ENCODE assay signal across 10 cellular contexts in the genomic region with DNA sequence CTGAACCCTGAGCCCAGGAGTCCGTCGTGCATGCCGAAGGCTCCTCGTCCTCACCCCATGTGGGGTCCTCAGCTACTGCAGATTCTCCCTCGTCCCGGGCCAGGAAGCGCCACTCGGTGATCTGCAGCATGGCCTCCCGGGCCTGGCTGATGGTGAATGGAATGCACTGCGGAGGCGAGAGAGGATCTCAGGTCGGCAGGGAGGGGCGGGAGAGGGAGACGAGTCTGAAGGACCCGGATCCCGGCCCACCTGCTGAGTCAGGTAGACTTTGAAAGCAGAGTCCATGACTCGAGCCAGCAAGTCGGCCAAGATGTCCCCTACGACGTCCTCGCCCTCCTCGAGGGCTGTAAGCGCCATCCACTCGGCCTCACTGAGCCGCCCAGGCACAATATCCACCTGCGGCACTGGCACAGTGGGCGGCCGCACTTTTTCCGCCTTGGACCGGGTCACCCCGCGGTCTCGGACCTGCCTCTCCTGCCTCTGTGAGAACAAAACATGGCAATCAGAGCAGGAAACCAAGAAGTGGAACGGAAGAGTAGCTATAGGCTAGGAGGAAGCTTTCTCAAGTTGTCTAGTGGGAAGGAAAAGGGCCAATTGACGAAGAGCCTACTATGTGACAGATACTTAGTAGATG. TPM values are rescaled to one million over a fixed set of nuclear protein-coding genes. Genes with fewer than 3 reads are reported as not detected.
DNase-seq lines count a peak whose midpoint lies in the region; ATAC-seq, FAIRE-seq and TF ChIP-seq lines count a peak whose summit lies in the region.
"Had no signal": no experiment of that assay in that cellular context is flagged by ENCODE, and none has a peak within 500 bp of the region (broad histone marks: within the 10 kb centered on the region; RNA-seq: fewer than 3 reads in every experiment).

No MANE protein-coding gene starts in this region.

- TF ChIP-seq POLR2A in HepG2 (IDR thresholded peaks at IDR 0.05; ENCODE audit: insufficient read depth in 1 of 2, low read depth in 2 of 2, low read length in 2 of 2) = no peak

- no peaks in the 10 kb centered on the region for H3K9me3 ChIP-seq in HepG2 (ENCODE audit: low read length)
- no peaks in the 10 kb centered on the region for H3K9me3 ChIP-seq in thoracic aorta

- no peaks in the 10 kb centered on the region for H3K79me2 ChIP-seq in HepG2 (ENCODE audit: insufficient read depth, low read length)

- peak overlapping the region; percentile 69 for H3K4me3 Mint-ChIP-seq in activated CD4-positive, alpha-beta T cell treated with anti-CD3 and anti-CD28 coated beads, Interleukin-2, amount 10 ng/mL, durations not matched to agents 7 days and 5 days

- no peak overlapping the region for H3K27ac ChIP-seq in HepG2 (ENCODE audit: extremely low read length, insufficient read depth, low read length)
- H3K27ac ChIP-seq in thoracic aorta = no peak overlapping the region

- peaks cover 36% of the 10 kb centered on the region for H3K4me1 ChIP-seq in HepG2 (ENCODE audit: insufficient read depth, low read length)
- H3K4me1 ChIP-seq in thoracic aorta (ENCODE audit: control insufficient read depth in 1 of 2, low read depth in 2 of 2) = peaks cover 3 to 30% of the 10 kb centered on the region in 2 donors

- no peaks in the 10 kb centered on the region for H3K36me3 Mint-ChIP-seq in activated CD4-positive, alpha-beta T cell treated with anti-CD3 and anti-CD28 coated beads, Interleukin-2, amount 10 ng/mL, durations not matched to agents 7 days and 5 days (ENCODE audit: low read depth)

- CTCF ChIA-PET in activated CD4-positive, alpha-beta T cell treated with anti-CD3 and anti-CD28 coated beads, Interleukin-2, amount 10 ng/mL, durations not matched to agents 7 days and 5 days (lab: Charles Lee) = interaction anchor here (1.4 kb wide), 1 partner anchor 24 kb away, joined by 3 read pairs; no protein-coding TSS in a partner anchor
- CTCF ChIA-PET in HepG2 (lab: Yijun Ruan, JAX; ENCODE audit: low intra/inter-chr PET ratio, low total read pairs) = no interaction called here

- FAIRE-seq in HepG2 (lab: Jason Lieb, UNC) = no peak

- H3K9ac ChIP-seq in HepG2 (ENCODE audit: insufficient read depth, low read depth, low read length) = no peak overlapping the region

- no peaks in the 10 kb centered on the region for H3K36me3 ChIP-seq in HepG2 (replicated peaks in 1 of 2; ENCODE audit: control insufficient read depth in 1 of 2, insufficient read depth in 2 of 2, low read length in 2 of 2)
- no peaks in the 10 kb centered on the region for H3K36me3 ChIP-seq in thoracic aorta

- no peaks in the 10 kb centered on the region for H4K20me1 ChIP-seq in HepG2 (ENCODE audit: insufficient read depth, low read length)

- H3K27me3 ChIP-seq in HepG2 (ENCODE audit: control insufficient read depth in 1 of 2, insufficient read depth in 2 of 2, low read length in 2 of 2) (peaks cover 0 to 10% of the 10 kb centered on the region in 2 experiments; a peak in 3 of 5 replicates), thoracic aorta (replicated peaks; ENCODE audit: insufficient read depth) (no peaks in the 10 kb centered on the region)

- BruUV-seq in HepG2 (replicated peaks; lab: Mats Ljungman, UMichigan) = no TSS peak

- TF ChIP-seq CTCF in astrocyte of the cerebellum (IDR thresholded peaks at IDR 0.05; ENCODE audit: low read depth, low read length, missing control alignments) (no peak), HepG2 (CRISPR knock-in tag; IDR thresholded peaks at IDR 0.05) (no peak), thoracic aorta (IDR thresholded peaks at IDR 0.05) (no peak)

- H3K27ac Mint-ChIP-seq in activated CD4-positive, alpha-beta T cell treated with anti-CD3 and anti-CD28 coated beads, Interleukin-2, amount 10 ng/mL, durations not matched to agents 7 days and 5 days = peak overlapping the region; percentile 84

- TF ChIP-seq EP300 in HepG2 (IDR thresholded peaks at IDR 0.05; ENCODE audit: low read depth in 2 of 2, low read length in 2 of 2) (no peak), HepG2 (CRISPR knock-in tag; IDR thresholded peaks at IDR 0.05; ENCODE audit: borderline replicate concordance) (no peak)

- no peaks in the 10 kb centered on the region for H3K9me3 Mint-ChIP-seq in activated CD4-positive, alpha-beta T cell treated with anti-CD3 and anti-CD28 coated beads, Interleukin-2, amount 10 ng/mL, durations not matched to agents 7 days and 5 days

- no peak for ATAC-seq in HepG2
- no peak for ATAC-seq in thoracic aorta (ENCODE audit: insufficient number of reproducible peaks, low FRiP score, low read depth)
- no peak for ATAC-seq in HG03439 (IDR thresholded peaks at IDR 0.05; ENCODE audit: unreplicated experiment)

- no peak for DNase-seq in activated CD4-positive, alpha-beta T cell treated with anti-CD3 and anti-CD28 coated beads, Interleukin-2, amount 10 ng/mL, durations not matched to agents 7 days and 5 days
- no peak for DNase-seq in activated CD4-positive, alpha-beta T cell treated with anti-CD3 and anti-CD28 coated beads, Interleukin-2, amount 50 U/mL, for 1 hour
- no peak for DNase-seq in astrocyte of the cerebellum (ENCODE audit: low read depth)
- no peak for DNase-seq in HepG2 (ENCODE audit: low spot score)
- DNase-seq in thoracic aorta (ENCODE audit: low spot score) = no peak
- no peak for DNase-seq in stimulated activated CD4-positive, alpha-beta T cell treated with anti-CD3 and anti-CD28 coated beads, Interleukin-4, amount 100 ng/mL, for 1 hour
- no peak for DNase-seq in middle frontal gyrus (ENCODE audit: extremely low spot score, low spot score)
- DNase-seq: erythroblast, NCI-H2171 treated with DMSO at 0.1 percent for 48 hours had no signal

- intact Hi-C loops in HepG2 (cut with micrococcal nuclease; ENCODE audit: unreplicated experiment) = no loop called here

- no peak overlapping the region for H2AFZ ChIP-seq in HepG2 (ENCODE audit: low read length)

- peak overlapping the region; percentile 34 for H3K4me3 ChIP-seq in astrocyte of the cerebellum (ENCODE audit: low read depth, low read length)
- no peak overlapping the region for H3K4me3 ChIP-seq in HepG2 (replicated peaks in 1 of 3; ENCODE audit: insufficient read depth in 1 of 3, low read depth in 2 of 3, low read length in 3 of 3)
- peak overlapping the region; percentile 89 for H3K4me3 ChIP-seq in thoracic aorta

- 63% methylated on average over 35 of the region's 35 CpGs for WGBS in HepG2 (ENCODE audit: low lambda C conversion rate)

- in situ Hi-C loops in astrocyte of the cerebellum (cut with HindIII; ENCODE audit: low sequenced_read_pairs) = no loop called here
- in situ Hi-C loops in HepG2 (cut with HindIII; ENCODE audit: extremely low pct_ligation_motif_present, low pct_unique_long_range_greater_than_20kb) = no loop called here

- H3K27me3 Mint-ChIP-seq in activated CD4-positive, alpha-beta T cell treated with anti-CD3 and anti-CD28 coated beads, Interleukin-2, amount 10 ng/mL, durations not matched to agents 7 days and 5 days = peaks cover 2% of the 10 kb centered on the region

- POLR2A ChIA-PET in activated CD4-positive, alpha-beta T cell treated with anti-CD3 and anti-CD28 coated beads, Interleukin-2, amount 10 ng/mL, durations not matched to agents 7 days and 5 days (lab: Charles Lee) = no interaction called here
- POLR2A ChIA-PET in HepG2 (lab: Yijun Ruan, JAX) = no interaction called here

- H3K4me1 Mint-ChIP-seq in activated CD4-positive, alpha-beta T cell treated with anti-CD3 and anti-CD28 coated beads, Interleukin-2, amount 10 ng/mL, durations not matched to agents 7 days and 5 days = peaks cover 33% of the 10 kb centered on the region

- H3K4me2 ChIP-seq in HepG2 (ENCODE audit: low read depth, low read length) = no peak overlapping the region

- no peak for TF ChIP-seq RAD21 in HepG2 (CRISPR knock-in tag; IDR thresholded peaks at IDR 0.05)

RNA-seq across cellular contexts. Expression of a gene that starts 5.5 kb away (rescaled TPM):
- total RNA-seq in activated CD4-positive, alpha-beta T cell treated with anti-CD3 and anti-CD28 coated beads, Interleukin-2, amount 10 ng/mL, durations not matched to agents 7 days and 5 days = 1 to 10 TPM; 3.0 to 3.3 TPM
- total RNA-seq in HepG2 (2016; rRNA removed; fragmentation: Illumina TruSeq; extraction: Trizol) (0.13 and 0.15 TPM in 2 replicates), thoracic aorta (1 to 10 TPM; 1.7 to 1.9 TPM)
- not detected in 2 replicates for total RNA-seq in HepG2 (2016; cell fraction: cytosol; rRNA removed; fragmentation: Illumina TruSeq; extraction: Trizol; ENCODE audit: low read depth)
- 0.09 TPM in 1 of 2 replicates, not detected in the other for total RNA-seq in HepG2 (2016; cell fraction: insoluble cytoplasmic fraction; rRNA removed; fragmentation: Illumina TruSeq; extraction: Trizol)
- not detected in 2 replicates for total RNA-seq in HepG2 (2016; cell fraction: membrane; rRNA removed; fragmentation: Illumina TruSeq; extraction: Trizol)
- 0.16 TPM in 1 of 2 replicates, not detected in the other for total RNA-seq in HepG2 (2016; cell fraction: nucleus; rRNA removed; fragmentation: Illumina TruSeq; extraction: Trizol)
- polyA plus RNA-seq in HepG2 (2011; rRNA removed) = 0.05 and 0.17 TPM in 2 replicates
- polyA plus RNA-seq in HepG2 (2011; cell fraction: cytosol; rRNA removed) = 0.12 and 0.13 TPM in 2 replicates
- polyA plus RNA-seq in HepG2 (2011; cell fraction: nucleus; rRNA removed) = 0.21 TPM in 2 replicates
- 0.13 TPM in 1 of 2 replicates, not detected in the other for polyA plus RNA-seq in HepG2 (2012)
- not detected in 2 replicates for polyA plus RNA-seq in HepG2 (2016; cell fraction: cytosol; fragmentation: Illumina TruSeq; extraction: Trizol; ENCODE audit: low read depth)
- polyA plus RNA-seq in HepG2 (2016; cell fraction: insoluble cytoplasmic fraction; fragmentation: Illumina TruSeq; extraction: Trizol; ENCODE audit: low read depth) = 0.16 TPM in 1 of 2 replicates, not detected in the other
- 0.24 and 0.29 TPM in 2 replicates for polyA plus RNA-seq in HepG2 (2016; cell fraction: membrane; fragmentation: Illumina TruSeq; extraction: Trizol; ENCODE audit: low read depth)
- 0.35 TPM in 1 of 2 replicates, not detected in the other for polyA plus RNA-seq in HepG2 (2016; cell fraction: nucleus; fragmentation: Illumina TruSeq; extraction: Trizol; ENCODE audit: insufficient read depth, low read depth)
- 0.49 and 0.58 TPM in 2 replicates for polyA minus RNA-seq in HepG2 (2011; rRNA and poly(A)+ RNA removed; ENCODE audit: low replicate concordance)
- not detected in 2 replicates for polyA minus RNA-seq in HepG2 (2011; cell fraction: cytosol; rRNA and poly(A)+ RNA removed)
- polyA minus RNA-seq in HepG2 (2011; cell fraction: nucleus; rRNA and poly(A)+ RNA removed) = not detected in 2 replicates

RNA-seq across cellular contexts. Expression of a gene that starts 5.7 kb away (rescaled TPM):
- 10 to 100 TPM; 71.3 to 80.7 TPM for total RNA-seq in activated CD4-positive, alpha-beta T cell treated with anti-CD3 and anti-CD28 coated beads, Interleukin-2, amount 10 ng/mL, durations not matched to agents 7 days and 5 days
- total RNA-seq in HepG2 (2016; rRNA removed; fragmentation: Illumina TruSeq; extraction: Trizol) (1.3 and 2.0 TPM in 2 replicates), thoracic aorta (1 to 10 TPM; 6.1 to 6.2 TPM)
- 1.5 TPM in 2 replicates for total RNA-seq in HepG2 (2016; cell fraction: cytosol; rRNA removed; fragmentation: Illumina TruSeq; extraction: Trizol; ENCODE audit: low read depth)
- total RNA-seq in HepG2 (2016; cell fraction: insoluble cytoplasmic fraction; rRNA removed; fragmentation: Illumina TruSeq; extraction: Trizol) = 1.4 and 1.6 TPM in 2 replicates
- total RNA-seq in HepG2 (2016; cell fraction: membrane; rRNA removed; fragmentation: Illumina TruSeq; extraction: Trizol) = 1.1 and 1.4 TPM in 2 replicates
- 0.66 and 2.7 TPM in 2 replicates for total RNA-seq in HepG2 (2016; cell fraction: nucleus; rRNA removed; fragmentation: Illumina TruSeq; extraction: Trizol)
- 12.4 and 17.3 TPM in 2 replicates for polyA plus RNA-seq in HepG2 (2011; rRNA removed)
- 12.3 and 28.2 TPM in 2 replicates for polyA plus RNA-seq in HepG2 (2011; cell fraction: cytosol; rRNA removed)
- 15.9 and 19.2 TPM in 2 replicates for polyA plus RNA-seq in HepG2 (2011; cell fraction: nucleus; rRNA removed)
- 12.9 and 25.5 TPM in 2 replicates for polyA plus RNA-seq in HepG2 (2012)
- polyA plus RNA-seq in HepG2 (2016; cell fraction: cytosol; fragmentation: Illumina TruSeq; extraction: Trizol; ENCODE audit: low read depth) = 1.2 and 1.3 TPM in 2 replicates
- 1.2 TPM in 2 replicates for polyA plus RNA-seq in HepG2 (2016; cell fraction: insoluble cytoplasmic fraction; fragmentation: Illumina TruSeq; extraction: Trizol; ENCODE audit: low read depth)
- polyA plus RNA-seq in HepG2 (2016; cell fraction: membrane; fragmentation: Illumina TruSeq; extraction: Trizol; ENCODE audit: low read depth) = 0.55 and 1.1 TPM in 2 replicates
- polyA plus RNA-seq in HepG2 (2016; cell fraction: nucleus; fragmentation: Illumina TruSeq; extraction: Trizol; ENCODE audit: insufficient read depth, low read depth) = 1.7 and 1.8 TPM in 2 replicates
- 40.5 and 150 TPM in 2 replicates for polyA minus RNA-seq in HepG2 (2011; rRNA and poly(A)+ RNA removed; ENCODE audit: low replicate concordance)
- polyA minus RNA-seq in HepG2 (2011; cell fraction: cytosol; rRNA and poly(A)+ RNA removed) = 4.6 and 10.5 TPM in 2 replicates
- polyA minus RNA-seq in HepG2 (2011; cell fraction: nucleus; rRNA and poly(A)+ RNA removed) = 2.7 and 4.5 TPM in 2 replicates

RNA-seq across cellular contexts. Expression of a gene that starts 25.9 kb away (rescaled TPM):
- under 1 TPM; 0.62 to 0.82 TPM for total RNA-seq in activated CD4-positive, alpha-beta T cell treated with anti-CD3 and anti-CD28 coated beads, Interleukin-2, amount 10 ng/mL, durations not matched to agents 7 days and 5 days
- total RNA-seq in HepG2 (2016; rRNA removed; fragmentation: Illumina TruSeq; extraction: Trizol) = 107 and 159 TPM in 2 replicates
- 32.3 and 32.8 TPM in 2 replicates for total RNA-seq in HepG2 (2016; cell fraction: cytosol; rRNA removed; fragmentation: Illumina TruSeq; extraction: Trizol; ENCODE audit: low read depth)
- 92.8 and 167 TPM in 2 replicates for total RNA-seq in HepG2 (2016; cell fraction: insoluble cytoplasmic fraction; rRNA removed; fragmentation: Illumina TruSeq; extraction: Trizol)
- total RNA-seq in HepG2 (2016; cell fraction: membrane; rRNA removed; fragmentation: Illumina TruSeq; extraction: Trizol) = 71.3 and 83.2 TPM in 2 replicates
- total RNA-seq in HepG2 (2016; cell fraction: nucleus; rRNA removed; fragmentation: Illumina TruSeq; extraction: Trizol) = 134 and 147 TPM in 2 replicates
- 166 and 187 TPM in 2 replicates for polyA plus RNA-seq in HepG2 (2011; rRNA removed)
- polyA plus RNA-seq in HepG2 (2011; cell fraction: cytosol; rRNA removed) = 105 and 146 TPM in 2 replicates
- 693 and 745 TPM in 2 replicates for polyA plus RNA-seq in HepG2 (2011; cell fraction: nucleus; rRNA removed)
- polyA plus RNA-seq in HepG2 (2012) = 111 and 123 TPM in 2 replicates
- polyA plus RNA-seq in HepG2 (2016; cell fraction: cytosol; fragmentation: Illumina TruSeq; extraction: Trizol; ENCODE audit: low read depth) = 19.8 and 20.3 TPM in 2 replicates
- 106 and 117 TPM in 2 replicates for polyA plus RNA-seq in HepG2 (2016; cell fraction: insoluble cytoplasmic fraction; fragmentation: Illumina TruSeq; extraction: Trizol; ENCODE audit: low read depth)
- polyA plus RNA-seq in HepG2 (2016; cell fraction: membrane; fragmentation: Illumina TruSeq; extraction: Trizol; ENCODE audit: low read depth) = 48.0 and 54.9 TPM in 2 replicates
- 311 and 321 TPM in 2 replicates for polyA plus RNA-seq in HepG2 (2016; cell fraction: nucleus; fragmentation: Illumina TruSeq; extraction: Trizol; ENCODE audit: insufficient read depth, low read depth)
- 14.0 and 202 TPM in 2 replicates for polyA minus RNA-seq in HepG2 (2011; rRNA and poly(A)+ RNA removed; ENCODE audit: low replicate concordance)
- 51.2 and 66.4 TPM in 2 replicates for polyA minus RNA-seq in HepG2 (2011; cell fraction: cytosol; rRNA and poly(A)+ RNA removed)
- 211 and 223 TPM in 2 replicates for polyA minus RNA-seq in HepG2 (2011; cell fraction: nucleus; rRNA and poly(A)+ RNA removed)
- 10 to 100 TPM; 23.2 to 25.6 TPM for total RNA-seq in thoracic aorta

RNA-seq across cellular contexts. Expression of a gene that starts 35.8 kb away (rescaled TPM):
- total RNA-seq in activated CD4-positive, alpha-beta T cell treated with anti-CD3 and anti-CD28 coated beads, Interleukin-2, amount 10 ng/mL, durations not matched to agents 7 days and 5 days = 100 to 1,000 TPM; 106 to 132 TPM
- total RNA-seq in HepG2 (2016; rRNA removed; fragmentation: Illumina TruSeq; extraction: Trizol) (109 and 122 TPM in 2 replicates), thoracic aorta (100 to 1,000 TPM; 123 to 332 TPM)
- 7.7 and 11.2 TPM in 2 replicates for total RNA-seq in HepG2 (2016; cell fraction: cytosol; rRNA removed; fragmentation: Illumina TruSeq; extraction: Trizol; ENCODE audit: low read depth)
- 94.1 and 122 TPM in 2 replicates for total RNA-seq in HepG2 (2016; cell fraction: insoluble cytoplasmic fraction; rRNA removed; fragmentation: Illumina TruSeq; extraction: Trizol)
- 18.0 and 20.5 TPM in 2 replicates for total RNA-seq in HepG2 (2016; cell fraction: membrane; rRNA removed; fragmentation: Illumina TruSeq; extraction: Trizol)
- 55.1 and 60.1 TPM in 2 replicates for total RNA-seq in HepG2 (2016; cell fraction: nucleus; rRNA removed; fragmentation: Illumina TruSeq; extraction: Trizol)
- polyA plus RNA-seq in HepG2 (2011; rRNA removed) = 73.2 and 82.4 TPM in 2 replicates
- 54.6 and 71.3 TPM in 2 replicates for polyA plus RNA-seq in HepG2 (2011; cell fraction: cytosol; rRNA removed)
- 141 and 144 TPM in 2 replicates for polyA plus RNA-seq in HepG2 (2011; cell fraction: nucleus; rRNA removed)
- polyA plus RNA-seq in HepG2 (2012) = 72.2 and 76.7 TPM in 2 replicates
- 8.1 and 9.5 TPM in 2 replicates for polyA plus RNA-seq in HepG2 (2016; cell fraction: cytosol; fragmentation: Illumina TruSeq; extraction: Trizol; ENCODE audit: low read depth)
- 106 and 136 TPM in 2 replicates for polyA plus RNA-seq in HepG2 (2016; cell fraction: insoluble cytoplasmic fraction; fragmentation: Illumina TruSeq; extraction: Trizol; ENCODE audit: low read depth)
- 20.1 and 26.0 TPM in 2 replicates for polyA plus RNA-seq in HepG2 (2016; cell fraction: membrane; fragmentation: Illumina TruSeq; extraction: Trizol; ENCODE audit: low read depth)
- 119 and 130 TPM in 2 replicates for polyA plus RNA-seq in HepG2 (2016; cell fraction: nucleus; fragmentation: Illumina TruSeq; extraction: Trizol; ENCODE audit: insufficient read depth, low read depth)
- 266 and 308 TPM in 2 replicates for polyA minus RNA-seq in HepG2 (2011; rRNA and poly(A)+ RNA removed; ENCODE audit: low replicate concordance)
- polyA minus RNA-seq in HepG2 (2011; cell fraction: cytosol; rRNA and poly(A)+ RNA removed) = 81.1 and 87.7 TPM in 2 replicates
- polyA minus RNA-seq in HepG2 (2011; cell fraction: nucleus; rRNA and poly(A)+ RNA removed) = 62.1 and 69.7 TPM in 2 replicates

RNA-seq across cellular contexts. Expression of a gene that starts 39.0 kb away (rescaled TPM):
- 10 to 100 TPM; 28.9 to 32.1 TPM for total RNA-seq in activated CD4-positive, alpha-beta T cell treated with anti-CD3 and anti-CD28 coated beads, Interleukin-2, amount 10 ng/mL, durations not matched to agents 7 days and 5 days
- total RNA-seq in HepG2 (2016; rRNA removed; fragmentation: Illumina TruSeq; extraction: Trizol) = 10.0 and 14.5 TPM in 2 replicates
- total RNA-seq in HepG2 (2016; cell fraction: cytosol; rRNA removed; fragmentation: Illumina TruSeq; extraction: Trizol; ENCODE audit: low read depth) = 5.0 and 7.0 TPM in 2 replicates
- 8.7 and 16.5 TPM in 2 replicates for total RNA-seq in HepG2 (2016; cell fraction: insoluble cytoplasmic fraction; rRNA removed; fragmentation: Illumina TruSeq; extraction: Trizol)
- 9.3 and 10.1 TPM in 2 replicates for total RNA-seq in HepG2 (2016; cell fraction: membrane; rRNA removed; fragmentation: Illumina TruSeq; extraction: Trizol)
- 12.6 and 17.1 TPM in 2 replicates for total RNA-seq in HepG2 (2016; cell fraction: nucleus; rRNA removed; fragmentation: Illumina TruSeq; extraction: Trizol)
- 6.2 and 7.9 TPM in 2 replicates for polyA plus RNA-seq in HepG2 (2011; rRNA removed)
- polyA plus RNA-seq in HepG2 (2011; cell fraction: cytosol; rRNA removed) = 4.5 and 4.9 TPM in 2 replicates
- 63.6 and 70.4 TPM in 2 replicates for polyA plus RNA-seq in HepG2 (2011; cell fraction: nucleus; rRNA removed)
- polyA plus RNA-seq in HepG2 (2012) = 13.1 and 14.4 TPM in 2 replicates
- 4.5 and 5.4 TPM in 2 replicates for polyA plus RNA-seq in HepG2 (2016; cell fraction: cytosol; fragmentation: Illumina TruSeq; extraction: Trizol; ENCODE audit: low read depth)
- 15.4 and 15.7 TPM in 2 replicates for polyA plus RNA-seq in HepG2 (2016; cell fraction: insoluble cytoplasmic fraction; fragmentation: Illumina TruSeq; extraction: Trizol; ENCODE audit: low read depth)
- 10.1 and 13.1 TPM in 2 replicates for polyA plus RNA-seq in HepG2 (2016; cell fraction: membrane; fragmentation: Illumina TruSeq; extraction: Trizol; ENCODE audit: low read depth)
- polyA plus RNA-seq in HepG2 (2016; cell fraction: nucleus; fragmentation: Illumina TruSeq; extraction: Trizol; ENCODE audit: insufficient read depth, low read depth) = 30.3 and 40.1 TPM in 2 replicates
- 2.5 and 7.3 TPM in 2 replicates for polyA minus RNA-seq in HepG2 (2011; rRNA and poly(A)+ RNA removed; ENCODE audit: low replicate concordance)
- polyA minus RNA-seq in HepG2 (2011; cell fraction: cytosol; rRNA and poly(A)+ RNA removed) = 1.3 TPM in 1 of 2 replicates, not detected in the other
- 14.5 and 22.5 TPM in 2 replicates for polyA minus RNA-seq in HepG2 (2011; cell fraction: nucleus; rRNA and poly(A)+ RNA removed)
- total RNA-seq in thoracic aorta = 10 to 100 TPM; 15.4 to 17.8 TPM

Comparison
In these comparisons a context has a peak if more than half of its experiments do, and no peak if none do; other contexts are left out.
1. H3K4me3 ChIP-seq: peak in astrocyte of the cerebellum (single experiment) and thoracic aorta (single experiment); none in HepG2 (0 of 3).
2. RNA of a gene that starts 5.7 kb away (total RNA-seq): 71.3 to 80.7 TPM in activated CD4-positive, alpha-beta T cell treated with anti-CD3 and anti-CD28 coated beads, Interleukin-2, amount 10 ng/mL, durations not matched to agents 7 days and 5 days; 6.1 to 6.2 TPM in thoracic aorta and 0.66 to 2.7 TPM in HepG2; every median in the first group is over 10 times any median in the second.
3. RNA of a gene that starts 25.9 kb away (total RNA-seq): 32.3 to 167 TPM in HepG2 and 23.2 to 25.6 TPM in thoracic aorta; 0.62 to 0.82 TPM in activated CD4-positive, alpha-beta T cell treated with anti-CD3 and anti-CD28 coated beads, Interleukin-2, amount 10 ng/mL, durations not matched to agents 7 days and 5 days; every median in the first group is over 10 times any median in the second.